ENCODE assay signal across 8 cellular contexts in the genomic region with DNA sequence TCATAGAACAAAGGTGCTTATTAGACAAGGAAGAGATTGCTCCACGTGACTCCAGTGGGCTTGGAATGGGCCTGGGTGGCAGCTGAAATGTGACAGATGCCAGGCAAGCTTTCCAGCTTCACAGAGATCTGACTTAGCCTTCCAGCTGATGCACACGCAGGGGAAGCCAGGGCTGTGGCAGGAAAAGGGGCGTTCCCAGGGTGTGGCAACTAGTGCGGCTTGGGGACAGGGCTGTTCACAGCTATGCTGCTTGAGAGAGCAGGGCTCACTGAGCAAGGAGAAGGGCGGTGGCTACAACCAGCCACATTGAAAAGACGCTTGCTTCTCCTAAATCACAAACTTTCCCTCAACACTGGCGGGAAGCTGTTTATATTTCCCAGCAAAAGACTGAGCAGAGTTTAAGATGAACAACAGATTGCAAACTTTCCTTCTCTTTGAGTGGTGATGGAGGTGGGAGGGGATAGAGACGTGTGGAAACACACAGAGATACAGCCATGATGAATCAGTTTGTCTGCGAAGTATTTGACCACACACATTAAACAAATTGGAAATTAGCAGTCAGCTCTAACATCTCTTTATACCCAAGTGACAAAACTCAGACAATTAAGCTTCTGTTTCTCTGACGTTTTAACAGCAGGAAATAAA.
A peak's percentile ranks its signal among the peaks of the same experiment; 100 is the strongest.
DNase-seq lines count a peak whose midpoint lies in the region; ATAC-seq and TF ChIP-seq lines count a peak whose summit lies in the region.

No MANE protein-coding gene starts in this region.

- peak overlapping the region; percentile 47 for H3K27ac Mint-ChIP-seq in HFFc6

- H3K9me3 Mint-ChIP-seq in HFFc6 = no peaks in the 10 kb centered on the region

- peaks cover 18% of the 10 kb centered on the region for H3K27me3 Mint-ChIP-seq in HFFc6 (ENCODE audit: insufficient read depth)

- H3K4me3 Mint-ChIP-seq in HFFc6 = peak overlapping the region; percentile 65

- intact Hi-C loops in Right ventricle myocardium superior (cut with DNase I) = no loop called here

- peak; percentile 57 for ATAC-seq in Right ventricle myocardium superior (ENCODE audit: poor library complexity)
- no peak for ATAC-seq in GM18505 (IDR thresholded peaks at IDR 0.05; ENCODE audit: unreplicated experiment)

- H3K36me3 Mint-ChIP-seq in HFFc6 (ENCODE audit: low read depth) = no peaks in the 10 kb centered on the region

- TF ChIP-seq CTCF in HFFc6 (IDR thresholded peaks at IDR 0.05) = no peak

- DNase-seq in HFFc6 (peak; percentile 38), activated T-cell treated with anti-CD3 and anti-CD28 coated beads for 24 hours (ENCODE audit: low read depth) (peak; percentile 39), Right ventricle myocardium superior (peak; percentile 66), NCI-H446 treated with DMSO at 0.1 percent for 48 hours (lab: John Stamatoyannopoulos, UW) (no peak), inferior parietal cortex (ENCODE audit: extremely low spot score) (no peak), GDM1 (lab: John Stamatoyannopoulos, UW) (no peak)
- DNase-seq in stimulated activated CD4-positive, alpha-beta T cell treated with anti-CD3 and anti-CD28 coated beads, Interleukin-4, amount 100 ng/mL, for 48 hours (ENCODE audit: low read depth in 2 of 2) = peak; percentile 54 to 60

- H3K4me1 Mint-ChIP-seq in HFFc6 (ENCODE audit: low read depth) = peaks cover 55% of the 10 kb centered on the region

- TF ChIP-seq POLR2A in GM18505 (IDR thresholded peaks at IDR 0.05; ENCODE audit: borderline replicate concordance, extremely low read depth, insufficient read depth, insufficient read length) = no peak

Comparison
In these comparisons a context has a peak if more than half of its experiments do, and no peak if none do; other contexts are left out.
1. DNase-seq: peak in HFFc6 (single experiment), activated T-cell treated with anti-CD3 and anti-CD28 coated beads for 24 hours (single experiment), Right ventricle myocardium superior (single experiment) and stimulated activated CD4-positive, alpha-beta T cell treated with anti-CD3 and anti-CD28 coated beads, Interleukin-4, amount 100 ng/mL, for 48 hours (2 of 2); none in NCI-H446 treated with DMSO at 0.1 percent for 48 hours (single experiment), inferior parietal cortex (single experiment) and GDM1 (single experiment).